1 cellular context compared by ENCODE assay signal in the genomic region with DNA sequence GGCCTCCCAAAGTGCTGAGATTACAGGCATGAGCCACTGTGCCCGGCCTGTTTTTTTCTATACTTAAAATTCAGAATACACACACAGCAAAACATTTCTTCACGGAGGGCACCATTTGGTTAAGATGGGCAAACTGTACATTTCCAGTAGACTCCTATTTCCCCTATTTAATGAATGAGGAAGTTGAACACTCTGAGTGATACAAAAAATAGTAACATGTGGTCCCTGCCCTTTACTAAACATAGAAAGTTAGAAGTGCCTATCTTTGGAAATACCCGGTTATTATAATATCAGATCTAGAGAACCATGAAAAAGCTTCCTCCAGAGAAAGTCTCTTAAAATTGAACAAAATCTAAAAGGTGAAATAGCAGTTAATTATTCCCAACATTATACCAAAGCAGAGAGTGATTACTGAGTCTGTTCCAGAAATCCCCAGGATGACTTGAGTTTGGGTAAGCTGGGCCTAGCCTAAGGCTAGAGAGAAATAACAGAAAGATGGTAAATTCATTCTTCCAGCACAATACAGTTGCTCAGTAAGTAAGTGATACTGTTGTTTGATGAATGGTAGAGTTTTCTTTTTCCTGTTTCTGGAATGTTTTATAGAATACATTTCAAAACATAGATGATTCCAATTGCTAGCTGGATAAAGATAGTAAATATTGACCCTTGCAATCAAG.
TF ChIP-seq lines count a peak whose summit lies in the region.

No MANE protein-coding gene starts in this region.

TF ChIP-seq in GM12878, 131 proteins besides CTCF, POLR2A, EP300 and RAD21 (continued from another document):
- TF ChIP-seq, protein P1, sequence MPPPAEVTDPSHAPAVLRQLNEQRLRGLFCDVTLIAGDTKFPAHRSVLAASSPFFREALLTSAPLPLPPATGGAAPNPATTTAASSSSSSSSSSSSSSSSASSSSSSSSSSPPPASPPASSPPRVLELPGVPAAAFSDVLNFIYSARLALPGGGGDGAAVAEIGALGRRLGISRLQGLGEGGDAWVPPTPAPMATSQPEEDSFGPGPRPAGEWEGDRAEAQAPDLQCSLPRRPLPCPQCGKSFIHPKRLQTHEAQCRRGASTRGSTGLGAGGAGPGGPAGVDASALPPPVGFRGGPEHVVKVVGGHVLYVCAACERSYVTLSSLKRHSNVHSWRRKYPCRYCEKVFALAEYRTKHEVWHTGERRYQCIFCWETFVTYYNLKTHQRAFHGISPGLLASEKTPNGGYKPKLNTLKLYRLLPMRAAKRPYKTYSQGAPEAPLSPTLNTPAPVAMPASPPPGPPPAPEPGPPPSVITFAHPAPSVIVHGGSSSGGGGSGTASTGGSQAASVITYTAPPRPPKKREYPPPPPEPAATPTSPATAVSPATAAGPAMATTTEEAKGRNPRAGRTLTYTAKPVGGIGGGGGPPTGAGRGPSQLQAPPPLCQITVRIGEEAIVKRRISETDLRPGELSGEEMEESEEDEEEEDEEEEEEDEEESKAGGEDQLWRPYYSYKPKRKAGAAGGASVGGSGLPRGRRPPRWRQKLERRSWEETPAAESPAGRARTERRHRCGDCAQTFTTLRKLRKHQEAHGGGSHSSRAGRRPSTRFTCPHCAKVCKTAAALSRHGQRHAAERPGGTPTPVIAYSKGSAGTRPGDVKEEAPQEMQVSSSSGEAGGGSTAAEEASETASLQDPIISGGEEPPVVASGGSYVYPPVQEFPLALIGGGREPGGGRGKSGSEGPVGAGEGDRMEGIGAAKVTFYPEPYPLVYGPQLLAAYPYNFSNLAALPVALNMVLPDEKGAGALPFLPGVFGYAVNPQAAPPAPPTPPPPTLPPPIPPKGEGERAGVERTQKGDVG (CRISPR knock-in tag; IDR thresholded peaks at IDR 0.05): no peak
- TF ChIP-seq, protein P2, sequence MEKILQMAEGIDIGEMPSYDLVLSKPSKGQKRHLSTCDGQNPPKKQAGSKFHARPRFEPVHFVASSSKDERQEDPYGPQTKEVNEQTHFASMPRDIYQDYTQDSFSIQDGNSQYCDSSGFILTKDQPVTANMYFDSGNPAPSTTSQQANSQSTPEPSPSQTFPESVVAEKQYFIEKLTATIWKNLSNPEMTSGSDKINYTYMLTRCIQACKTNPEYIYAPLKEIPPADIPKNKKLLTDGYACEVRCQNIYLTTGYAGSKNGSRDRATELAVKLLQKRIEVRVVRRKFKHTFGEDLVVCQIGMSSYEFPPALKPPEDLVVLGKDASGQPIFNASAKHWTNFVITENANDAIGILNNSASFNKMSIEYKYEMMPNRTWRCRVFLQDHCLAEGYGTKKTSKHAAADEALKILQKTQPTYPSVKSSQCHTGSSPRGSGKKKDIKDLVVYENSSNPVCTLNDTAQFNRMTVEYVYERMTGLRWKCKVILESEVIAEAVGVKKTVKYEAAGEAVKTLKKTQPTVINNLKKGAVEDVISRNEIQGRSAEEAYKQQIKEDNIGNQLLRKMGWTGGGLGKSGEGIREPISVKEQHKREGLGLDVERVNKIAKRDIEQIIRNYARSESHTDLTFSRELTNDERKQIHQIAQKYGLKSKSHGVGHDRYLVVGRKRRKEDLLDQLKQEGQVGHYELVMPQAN (conservative IDR thresholded peaks at IDR 0.05): no peak
- no peak for TF ChIP-seq PML (IDR thresholded peaks at IDR 0.05; ENCODE audit: low read length)
- TF ChIP-seq, protein P3, sequence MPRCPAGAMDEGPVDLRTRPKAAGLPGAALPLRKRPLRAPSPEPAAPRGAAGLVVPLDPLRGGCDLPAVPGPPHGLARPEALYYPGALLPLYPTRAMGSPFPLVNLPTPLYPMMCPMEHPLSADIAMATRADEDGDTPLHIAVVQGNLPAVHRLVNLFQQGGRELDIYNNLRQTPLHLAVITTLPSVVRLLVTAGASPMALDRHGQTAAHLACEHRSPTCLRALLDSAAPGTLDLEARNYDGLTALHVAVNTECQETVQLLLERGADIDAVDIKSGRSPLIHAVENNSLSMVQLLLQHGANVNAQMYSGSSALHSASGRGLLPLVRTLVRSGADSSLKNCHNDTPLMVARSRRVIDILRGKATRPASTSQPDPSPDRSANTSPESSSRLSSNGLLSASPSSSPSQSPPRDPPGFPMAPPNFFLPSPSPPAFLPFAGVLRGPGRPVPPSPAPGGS (IDR thresholded peaks at IDR 0.05; ENCODE audit: borderline replicate concordance, insufficient read depth, low read depth, low read length, poor library complexity, severe bottlenecking): no peak
- no peak for TF ChIP-seq MTA3 (IDR thresholded peaks at IDR 0.05; ENCODE audit: borderline replicate concordance, low read length)
- no peak for TF ChIP-seq SUZ12 (IDR thresholded peaks at IDR 0.05; ENCODE audit: unreplicated experiment)
- no peak for TF ChIP-seq RFX5 (IDR thresholded peaks at IDR 0.05; ENCODE audit: low read depth, low read length)
- TF ChIP-seq, protein P4, sequence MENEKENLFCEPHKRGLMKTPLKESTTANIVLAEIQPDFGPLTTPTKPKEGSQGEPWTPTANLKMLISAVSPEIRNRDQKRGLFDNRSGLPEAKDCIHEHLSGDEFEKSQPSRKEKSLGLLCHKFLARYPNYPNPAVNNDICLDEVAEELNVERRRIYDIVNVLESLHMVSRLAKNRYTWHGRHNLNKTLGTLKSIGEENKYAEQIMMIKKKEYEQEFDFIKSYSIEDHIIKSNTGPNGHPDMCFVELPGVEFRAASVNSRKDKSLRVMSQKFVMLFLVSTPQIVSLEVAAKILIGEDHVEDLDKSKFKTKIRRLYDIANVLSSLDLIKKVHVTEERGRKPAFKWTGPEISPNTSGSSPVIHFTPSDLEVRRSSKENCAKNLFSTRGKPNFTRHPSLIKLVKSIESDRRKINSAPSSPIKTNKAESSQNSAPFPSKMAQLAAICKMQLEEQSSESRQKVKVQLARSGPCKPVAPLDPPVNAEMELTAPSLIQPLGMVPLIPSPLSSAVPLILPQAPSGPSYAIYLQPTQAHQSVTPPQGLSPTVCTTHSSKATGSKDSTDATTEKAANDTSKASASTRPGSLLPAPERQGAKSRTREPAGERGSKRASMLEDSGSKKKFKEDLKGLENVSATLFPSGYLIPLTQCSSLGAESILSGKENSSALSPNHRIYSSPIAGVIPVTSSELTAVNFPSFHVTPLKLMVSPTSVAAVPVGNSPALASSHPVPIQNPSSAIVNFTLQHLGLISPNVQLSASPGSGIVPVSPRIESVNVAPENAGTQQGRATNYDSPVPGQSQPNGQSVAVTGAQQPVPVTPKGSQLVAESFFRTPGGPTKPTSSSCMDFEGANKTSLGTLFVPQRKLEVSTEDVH (IDR thresholded peaks at IDR 0.05; ENCODE audit: low read depth, partially characterized antibody): no peak
- no peak for TF ChIP-seq SMC3 (IDR thresholded peaks at IDR 0.05; ENCODE audit: borderline replicate concordance, low read length)
- TF ChIP-seq RBBP5 (conservative IDR thresholded peaks at IDR 0.05): no peak
- peak; percentile 84 for TF ChIP-seq MEF2A (IDR thresholded peaks at IDR 0.05; ENCODE audit: insufficient read depth, low read depth, low read length)
- no peak for TF ChIP-seq STAT1 (conservative IDR thresholded peaks at IDR 0.05)
